Comparison of ENCODE assay signal across 25 cellular contexts in genomic region chr4:179123079-179123478, GRCh38.
A peak's percentile ranks its signal among the peaks of the same experiment; 100 is the strongest.
DNase-seq lines count a peak whose midpoint lies in the region; ATAC-seq, FAIRE-seq and TF ChIP-seq lines count a peak whose summit lies in the region.
"Had no signal": no experiment of that assay in that cellular context is flagged by ENCODE, and none has a peak within 500 bp of the region (broad histone marks: within the 10 kb centered on the region; RNA-seq: fewer than 3 reads in every experiment).

No MANE protein-coding gene starts in this region.

- H3K4ac ChIP-seq in H1 (replicated peaks; ENCODE audit: insufficient read length, low read depth, low read length): peak overlapping the region; percentile 12

- WGBS in H1 (ENCODE audit: extremely low coverage in 1 of 2, insufficient coverage in 1 of 2, insufficient read length in 1 of 2, insufficient replicate concordance in 2 of 2, low coverage in 1 of 2, low lambda C conversion rate in 2 of 2, missing lambda C conversion rate in 1 of 2), 2 experiments: 100% methylated on average over 2 of the region's 2 CpGs; no CpG with 5 or more reads in 1 of the 2 experiments

- no peak overlapping the region for H3K4me3 ChIP-seq in RWPE2 (ENCODE audit: severe bottlenecking)
- no peak overlapping the region for H3K4me3 ChIP-seq in H1 (ENCODE audit: extremely low read depth in 1 of 4, insufficient read depth in 2 of 4, low read depth in 3 of 4, low read length in 4 of 4)
- H3K4me3 ChIP-seq: BLaER1, GM12878 had no signal

- no peaks in the 10 kb centered on the region for H3K23me2 ChIP-seq in H1 (ENCODE audit: low read depth, low read length)

- H3K36me3 Mint-ChIP-seq in Calu3 (ENCODE audit: insufficient read depth, unreplicated experiment): no peaks in the 10 kb centered on the region
- H3K36me3 Mint-ChIP-seq: CD14-positive monocyte; CD4-positive, alpha-beta memory T cell; CD4-positive, CD25-positive, alpha-beta regulatory T cell; CD8-positive, alpha-beta memory T cell had no signal

- H3K27ac Mint-ChIP-seq in Calu3 (ENCODE audit: unreplicated experiment): no peak overlapping the region
- H3K27ac Mint-ChIP-seq: CD14-positive monocyte; CD4-positive, alpha-beta memory T cell; CD4-positive, CD25-positive, alpha-beta regulatory T cell; CD8-positive, alpha-beta memory T cell had no signal

- POLR2A ChIA-PET in H1 (lab: Charles Lee; ENCODE audit: partially characterized antibody): interaction anchor here (0.7 kb wide), 1 partner anchor 1292 kb away, joined by 4 read pairs; no protein-coding TSS in a partner anchor

- DNase-seq in DMS53 treated with DMSO at 0.1 percent for 48 hours (lab: John Stamatoyannopoulos, UW; ENCODE audit: unreplicated experiment) (peak; percentile 72), RWPE2 (ENCODE audit: low spot score) (no peak), H1 (ENCODE audit: low read depth in 1 of 2, low spot score in 2 of 2) (no peak), Calu3 (no peak), SKM-1 treated with dmso at 0.1 percent for 144 hours (lab: John Stamatoyannopoulos, UW; ENCODE audit: unreplicated experiment) (no peak), pons (ENCODE audit: low spot score) (no peak)
- DNase-seq in stimulated activated CD4-positive, alpha-beta T cell treated with anti-CD3 and anti-CD28 coated beads, Interleukin-15, amount 100 ng/mL, for 24 hours: no peak
- DNase-seq: 8988T; ACHN; BE2C; C1 segment of cervical spinal cord; CD4-positive, alpha-beta memory T cell; CD4-positive, CD25-positive, alpha-beta regulatory T cell; CD8-positive, alpha-beta memory T cell; COR-L47; DND-41; EL; GDM1 had no signal

- no peak overlapping the region for H3K9ac ChIP-seq in H1 (replicated peaks in 1 of 4; ENCODE audit: extremely low read depth in 1 of 4, low read depth in 3 of 4, low read length in 3 of 4)
- H3K9ac ChIP-seq: BLaER1 had no signal

- no peak overlapping the region for H2BK5ac ChIP-seq in H1 (ENCODE audit: low read depth, low read length)

- no peak overlapping the region for H2AFZ ChIP-seq in H1 (ENCODE audit: low read length)

- TF ChIP-seq RAD21 in H1 (IDR thresholded peaks at IDR 0.05 in 1 of 2, conservative IDR thresholded peaks at IDR 0.05 in 1 of 2; ENCODE audit: low read depth in 2 of 2, low read length in 2 of 2): no peak

- H3K27me3 Mint-ChIP-seq in Calu3 (ENCODE audit: unreplicated experiment): no peaks in the 10 kb centered on the region
- H3K27me3 Mint-ChIP-seq: CD4-positive, alpha-beta memory T cell; CD4-positive, CD25-positive, alpha-beta regulatory T cell; CD8-positive, alpha-beta memory T cell had no signal

- TF ChIP-seq EP300 in H1 (IDR thresholded peaks at IDR 0.05; ENCODE audit: borderline replicate concordance in 1 of 2, low read depth in 2 of 2, low read length in 2 of 2): no peak

- H2BK120ac ChIP-seq in H1 (replicated peaks; ENCODE audit: low read depth, low read length): no peak overlapping the region

- no peak overlapping the region for H2BK12ac ChIP-seq in H1 (ENCODE audit: low read depth, low read length)

- no peak for TF ChIP-seq CTCF in RWPE2 (IDR thresholded peaks at IDR 0.05; ENCODE audit: poor library complexity, severe bottlenecking)
- TF ChIP-seq CTCF in H1 (IDR thresholded peaks at IDR 0.05; ENCODE audit: control extremely low read depth in 1 of 3, insufficient read depth in 1 of 3, low read depth in 1 of 3, low read length in 3 of 3): no peak
- TF ChIP-seq CTCF in Calu3 (IDR thresholded peaks at IDR 0.05; ENCODE audit: unreplicated experiment): no peak

- H3K9me3 Mint-ChIP-seq in Calu3 (ENCODE audit: low read depth, unreplicated experiment): no peaks in the 10 kb centered on the region

- no peak overlapping the region for H4K5ac ChIP-seq in H1 (ENCODE audit: insufficient read length, low read depth, low read length)

- no peak overlapping the region for H3K23ac ChIP-seq in H1 (ENCODE audit: insufficient read length)

- H3K36me3 ChIP-seq in RWPE2 (ENCODE audit: low read depth) (no peaks in the 10 kb centered on the region; the same call in 1 of the 2 replicates), H1 (ENCODE audit: control insufficient read depth in 2 of 4, insufficient read depth in 4 of 4, low read length in 3 of 4) (no peaks in the 10 kb centered on the region)
- H3K36me3 ChIP-seq: BE2C, BLaER1 had no signal

- H3K9me3 ChIP-seq in RWPE2 (ENCODE audit: severe bottlenecking): no peaks in the 10 kb centered on the region
- H3K9me3 ChIP-seq in H1 (ENCODE audit: insufficient read depth in 2 of 2, low read depth in 1 of 2, low read length in 1 of 2): no peaks in the 10 kb centered on the region
- H3K9me3 ChIP-seq: BE2C, BLaER1 had no signal

- H2AK5ac ChIP-seq in H1 (ENCODE audit: low read depth, low read length): no peak overlapping the region

- CTCF ChIA-PET in H1 (lab: Charles Lee; ENCODE audit: partially characterized antibody) (no interaction called here), Calu3 (lab: Charles Lee) (no interaction called here)

- no peak overlapping the region for H4K91ac ChIP-seq in H1 (replicated peaks; ENCODE audit: insufficient read length, low read length)

- no peaks in the 10 kb centered on the region for H3K27me3 ChIP-seq in RWPE2 (ENCODE audit: insufficient read depth, poor library complexity, severe bottlenecking)
- H3K27me3 ChIP-seq in H1 (replicated peaks in 1 of 4; ENCODE audit: control insufficient read depth in 3 of 4, extremely low read depth in 1 of 4, insufficient read depth in 3 of 4, low read length in 3 of 4): no peaks in the 10 kb centered on the region
- H3K27me3 ChIP-seq: BE2C, BLaER1 had no signal

- no peak overlapping the region for H3K27ac ChIP-seq in RWPE2 (ENCODE audit: poor library complexity, severe bottlenecking)
- no peak overlapping the region for H3K27ac ChIP-seq in H1 (ENCODE audit: low read depth, low read length)
- H3K27ac ChIP-seq: BLaER1 had no signal

- H3K56ac ChIP-seq in H1 (replicated peaks; ENCODE audit: insufficient read length, low read depth, low read length): no peak overlapping the region

- peak; percentile 48; the same call in 1 of the 3 replicates for ATAC-seq in RWPE2 (ENCODE audit: low read depth)
- ATAC-seq: GM12878 had no signal

- H2BK20ac ChIP-seq in H1 (ENCODE audit: low read length): no peak overlapping the region

- no peak overlapping the region for H3K14ac ChIP-seq in H1 (ENCODE audit: insufficient read length)

- no peaks in the 10 kb centered on the region for H4K20me1 ChIP-seq in H1 (replicated peaks in 1 of 2; ENCODE audit: control insufficient read depth in 1 of 2, insufficient read depth in 2 of 2, low read length in 2 of 2)
- H4K20me1 ChIP-seq: BLaER1 had no signal

- no peak overlapping the region for H3K4me3 Mint-ChIP-seq in Calu3 (ENCODE audit: low read depth, unreplicated experiment)
- H3K4me3 Mint-ChIP-seq: CD14-positive monocyte; CD4-positive, alpha-beta memory T cell; CD4-positive, CD25-positive, alpha-beta regulatory T cell; CD8-positive, alpha-beta memory T cell had no signal

- no peak overlapping the region for H2BK15ac ChIP-seq in H1 (ENCODE audit: low read length)

- H3K18ac ChIP-seq in H1 (ENCODE audit: extremely low read depth, low read length): no peak overlapping the region

- H3K4me2 ChIP-seq in H1 (ENCODE audit: insufficient read depth in 1 of 2, low read depth in 2 of 2, low read length in 2 of 2): no peak overlapping the region
- H3K4me2 ChIP-seq: BLaER1 had no signal

- H3K4me1 ChIP-seq in RWPE2 (ENCODE audit: insufficient read depth, poor library complexity, severe bottlenecking): peaks cover 16% of the 10 kb centered on the region
- peaks cover 1 to 5% (median 4%) of the 10 kb centered on the region in 4 experiments; a peak in 3 of 7 replicates for H3K4me1 ChIP-seq in H1 (replicated peaks in 1 of 4; ENCODE audit: control insufficient read depth in 3 of 4, insufficient read depth in 4 of 4, low read length in 3 of 4)
- H3K4me1 ChIP-seq: BE2C had no signal

- no TSS peak for BruUV-seq in Calu3 (replicated peaks; lab: Mats Ljungman, UMichigan)

- TF ChIP-seq POLR2A in H1 (IDR thresholded peaks at IDR 0.05; ENCODE audit: control extremely low read depth in 1 of 2, low read depth in 2 of 2, low read length in 2 of 2): no peak

- FAIRE-seq in H1 (lab: Jason Lieb, UNC): no peak
- FAIRE-seq: A204.1, D721Med, GM12878, GM12892, GM18507 had no signal

- H3K4me1 Mint-ChIP-seq in Calu3 (ENCODE audit: low read depth, unreplicated experiment): no peaks in the 10 kb centered on the region
- H3K4me1 Mint-ChIP-seq: CD14-positive monocyte; CD4-positive, alpha-beta memory T cell; CD4-positive, CD25-positive, alpha-beta regulatory T cell; CD8-positive, alpha-beta memory T cell had no signal

- no peak overlapping the region for H4K8ac ChIP-seq in H1 (ENCODE audit: extremely low read depth, insufficient read depth, low read length)

- no peaks in the 10 kb centered on the region for H3K79me1 ChIP-seq in H1 (ENCODE audit: low read depth, low read length)

- no peaks in the 10 kb centered on the region for H3K79me2 ChIP-seq in H1 (ENCODE audit: control insufficient read depth in 1 of 2, insufficient read depth in 2 of 2, low read length in 2 of 2)

- intact Hi-C loops in Calu3 (cut with micrococcal nuclease; ENCODE audit: unreplicated experiment): no loop called here

TF ChIP-seq in H1, 55 proteins besides CTCF, POLR2A, EP300 and RAD21:
- TF ChIP-seq ATF2 (IDR thresholded peaks at IDR 0.05; ENCODE audit: low read length) (no peak), RXRA (IDR thresholded peaks at IDR 0.05; ENCODE audit: insufficient read depth, low read depth, low read length) (no peak), JUND (IDR thresholded peaks at IDR 0.05; ENCODE audit: low read length) (no peak), SIN3A (conservative IDR thresholded peaks at IDR 0.05 in 1 of 2, IDR thresholded peaks at IDR 0.05 in 1 of 2; ENCODE audit: low read depth in 1 of 2, low read length in 2 of 2) (no peak), BCL11A (IDR thresholded peaks at IDR 0.05; ENCODE audit: low read depth in 2 of 2, low read length in 2 of 2) (no peak), TAF7 (optimal IDR thresholded peaks at IDR 0.05; ENCODE audit: borderline replicate concordance, low read depth, low read length) (no peak)
